In genomic region chr22:29621761-29622526, GRCh38 we compare ENCODE assay signal across 8 cellular contexts. TPM values are rescaled to one million over a fixed set of nuclear protein-coding genes. Genes with fewer than 3 reads are reported as not detected.
DNase-seq lines count a peak whose midpoint lies in the region; ATAC-seq and FAIRE-seq lines count a peak whose summit lies in the region.

No MANE protein-coding gene starts in this region.

- DNase-seq in HCEC 1CT (peak; percentile 97), iris pigment epithelial cell (ENCODE audit: low read depth) (peak; percentile 98), NCI-H2081 treated with DMSO at 0.1 percent for 48 hours (lab: John Stamatoyannopoulos, UW) (no peak), OCI-M1 (lab: John Stamatoyannopoulos, UW) (no peak)
- DNase-seq in NK-92 treated with Interleukin-12 subunit alpha and Interleukin-12 subunit beta, amount 100 ng/mL, for 24 hours (lab: John Stamatoyannopoulos, UW): no peak

- H3K27ac Mint-ChIP-seq in activated T-helper 17 cell treated with anti-CD3 and anti-CD28 coated beads, Interleukin-2, amount 50 U/mL, for 72 hours: peak overlapping the region; percentile 44

- no peaks in the 10 kb centered on the region for H3K36me3 Mint-ChIP-seq in activated T-helper 17 cell treated with anti-CD3 and anti-CD28 coated beads, Interleukin-2, amount 50 U/mL, for 72 hours (ENCODE audit: low read depth)

- H3K4me3 Mint-ChIP-seq in activated T-helper 17 cell treated with anti-CD3 and anti-CD28 coated beads, Interleukin-2, amount 50 U/mL, for 72 hours: peak overlapping the region; percentile 28

- peaks cover 56% of the 10 kb centered on the region for H3K4me1 Mint-ChIP-seq in activated T-helper 17 cell treated with anti-CD3 and anti-CD28 coated beads, Interleukin-2, amount 50 U/mL, for 72 hours

- no peaks in the 10 kb centered on the region for H3K27me3 Mint-ChIP-seq in activated T-helper 17 cell treated with anti-CD3 and anti-CD28 coated beads, Interleukin-2, amount 50 U/mL, for 72 hours

- FAIRE-seq in A204.1 (lab: Jason Lieb, UNC): peak; percentile 98

- peak; percentile 38 for ATAC-seq in activated T-helper 17 cell treated with anti-CD3 and anti-CD28 coated beads, Interleukin-2, amount 50 U/mL, for 72 hours (replicated peaks)
- no peak for ATAC-seq in HG02642 (IDR thresholded peaks at IDR 0.05; ENCODE audit: poor library complexity, unreplicated experiment)

- no peaks in the 10 kb centered on the region for H3K9me3 Mint-ChIP-seq in activated T-helper 17 cell treated with anti-CD3 and anti-CD28 coated beads, Interleukin-2, amount 50 U/mL, for 72 hours

RNA-seq across cellular contexts. Expression of gene NF2, which starts 18.5 kb away (rescaled TPM):
- 10 to 100 TPM; 28.5 to 59.9 TPM for total RNA-seq in activated T-helper 17 cell treated with anti-CD3 and anti-CD28 coated beads, Interleukin-2, amount 50 U/mL, for 72 hours

RNA-seq across cellular contexts. Expression of gene NIPSNAP1, which starts 41.0 kb away (rescaled TPM):
- total RNA-seq in activated T-helper 17 cell treated with anti-CD3 and anti-CD28 coated beads, Interleukin-2, amount 50 U/mL, for 72 hours: 10 to 100 TPM; 33.0 to 44.1 TPM

Comparison
In these comparisons a context has a peak if more than half of its experiments do, and no peak if none do; other contexts are left out.
1. DNase-seq: peak in HCEC 1CT (single experiment) and iris pigment epithelial cell (single experiment); none in NCI-H2081 treated with DMSO at 0.1 percent for 48 hours (single experiment), NK-92 treated with Interleukin-12 subunit alpha and Interleukin-12 subunit beta, amount 100 ng/mL, for 24 hours (single experiment) and OCI-M1 (single experiment).